1 cellular context compared by ENCODE assay signal in genomic region chr3:177351757-177352158, GRCh38.
TF ChIP-seq lines count a peak whose summit lies in the region.

No MANE protein-coding gene starts in this region.

TF ChIP-seq in GM12878, 131 proteins besides CTCF, POLR2A, EP300 and RAD21 (continued from another document and continues in another):
- TF ChIP-seq YY1 (IDR thresholded peaks at IDR 0.05; ENCODE audit: low read depth, low read length) (no peak), RB1 (IDR thresholded peaks at IDR 0.05; ENCODE audit: borderline replicate concordance) (no peak), HCFC1 (IDR thresholded peaks at IDR 0.05; ENCODE audit: low read length) (no peak), KLF5 (IDR thresholded peaks at IDR 0.05; ENCODE audit: partially characterized antibody) (no peak), ATF2 (IDR thresholded peaks at IDR 0.05; ENCODE audit: low read length) (peak; percentile 97), TCF12 (IDR thresholded peaks at IDR 0.05; ENCODE audit: low read depth, low read length) (0 out of 2 replicates have a peak, but pooled peaks have one; percentile 38), IKZF1 (conservative IDR thresholded peaks at IDR 0.05) (0 out of 2 replicates have a peak, but pooled peaks have one; percentile 21), GABPA (IDR thresholded peaks at IDR 0.05; ENCODE audit: low read depth) (peak; percentile 63), SP1 (IDR thresholded peaks at IDR 0.05; ENCODE audit: low read depth, low read length) (no peak), ZBTB33 (IDR thresholded peaks at IDR 0.05) (no peak), BCL3 (IDR thresholded peaks at IDR 0.05; ENCODE audit: borderline replicate concordance, insufficient read depth, low read depth, low read length, poor library complexity, severe bottlenecking) (peak; percentile 99), SMARCA5 (IDR thresholded peaks at IDR 0.05) (no peak), GATAD2B (conservative IDR thresholded peaks at IDR 0.05; ENCODE audit: low read depth) (peak; percentile 49; the same call in 1 of the 2 replicates), SUPT20H (IDR thresholded peaks at IDR 0.05; ENCODE audit: borderline replicate concordance, control insufficient read depth, low read depth, low read length) (no peak), SKIL (IDR thresholded peaks at IDR 0.05; ENCODE audit: low read depth, poor library complexity, severe bottlenecking) (peak; percentile 78), IKZF2 (IDR thresholded peaks at IDR 0.05) (peak in 1 of 2 experiments; percentile 45; a peak in 1 of 4 replicates), PAX5 (IDR thresholded peaks at IDR 0.05; ENCODE audit: borderline replicate concordance, low read depth, low read length) (peak; percentile 96), ATF7 (IDR thresholded peaks at IDR 0.05; ENCODE audit: low read depth) (peak; percentile 10; the same call in 1 of the 2 replicates), BHLHE40 (IDR thresholded peaks at IDR 0.05; ENCODE audit: borderline replicate concordance in 1 of 2, low read depth in 2 of 2, low read length in 1 of 2) (peak in 1 of 2 experiments; percentile 39; a peak in 1 of 4 replicates), CBX3 (IDR thresholded peaks at IDR 0.05; ENCODE audit: borderline replicate concordance, low read depth) (no peak), TCF7 (IDR thresholded peaks at IDR 0.05; ENCODE audit: borderline replicate concordance) (peak; percentile 98), POLR2AphosphoS2 (IDR thresholded peaks at IDR 0.05; ENCODE audit: low read depth, low read length) (no peak), WRNIP1 (IDR thresholded peaks at IDR 0.05; ENCODE audit: borderline replicate concordance, low read depth, low read length) (no peak), RUNX3 (IDR thresholded peaks at IDR 0.05; ENCODE audit: low read length) (peak; percentile 95), BCL11A (IDR thresholded peaks at IDR 0.05; ENCODE audit: low read depth, low read length) (peak; percentile 52; the same call in 1 of the 2 replicates), ZNF217 (IDR thresholded peaks at IDR 0.05) (peak; percentile 100), NR2C1 (IDR thresholded peaks at IDR 0.05) (no peak), POU2F2 (IDR thresholded peaks at IDR 0.05; ENCODE audit: borderline replicate concordance, low read depth, low read length) (peak; percentile 98), EED (IDR thresholded peaks at IDR 0.05; ENCODE audit: low read depth) (peak; percentile 74), NFIC (IDR thresholded peaks at IDR 0.05; ENCODE audit: low read depth, low read length) (peak; percentile 99), ETV6 (conservative IDR thresholded peaks at IDR 0.05 in 1 of 2, IDR thresholded peaks at IDR 0.05 in 1 of 2; ENCODE audit: borderline replicate concordance in 1 of 2, low read depth in 1 of 2) (peak in 1 of 2 experiments; percentile 76; a peak in 1 of 4 replicates), MYC (IDR thresholded peaks at IDR 0.05; ENCODE audit: insufficient read depth, insufficient read length, insufficient replicate concordance, low read length, severe bottlenecking) (no peak), FOXM1 (IDR thresholded peaks at IDR 0.05; ENCODE audit: low read depth, low read length) (peak; percentile 99), KAT2A (conservative IDR thresholded peaks at IDR 0.05; ENCODE audit: control insufficient read depth, low read depth, low read length) (no peak), USF1 (IDR thresholded peaks at IDR 0.05; ENCODE audit: borderline replicate concordance, extremely low read length, insufficient read depth, low read depth, low read length) (no peak), SUZ12 (IDR thresholded peaks at IDR 0.05; ENCODE audit: unreplicated experiment) (no peak), EGR1 (IDR thresholded peaks at IDR 0.05; ENCODE audit: borderline replicate concordance in 1 of 2, low read depth in 2 of 2, low read length in 2 of 2) (no peak), ASH2L (IDR thresholded peaks at IDR 0.05; ENCODE audit: borderline replicate concordance, low read depth) (no peak), RELA (IDR thresholded peaks at IDR 0.05; ENCODE audit: borderline replicate concordance, partially characterized antibody) (peak; percentile 87)
- TF ChIP-seq, protein P1, sequence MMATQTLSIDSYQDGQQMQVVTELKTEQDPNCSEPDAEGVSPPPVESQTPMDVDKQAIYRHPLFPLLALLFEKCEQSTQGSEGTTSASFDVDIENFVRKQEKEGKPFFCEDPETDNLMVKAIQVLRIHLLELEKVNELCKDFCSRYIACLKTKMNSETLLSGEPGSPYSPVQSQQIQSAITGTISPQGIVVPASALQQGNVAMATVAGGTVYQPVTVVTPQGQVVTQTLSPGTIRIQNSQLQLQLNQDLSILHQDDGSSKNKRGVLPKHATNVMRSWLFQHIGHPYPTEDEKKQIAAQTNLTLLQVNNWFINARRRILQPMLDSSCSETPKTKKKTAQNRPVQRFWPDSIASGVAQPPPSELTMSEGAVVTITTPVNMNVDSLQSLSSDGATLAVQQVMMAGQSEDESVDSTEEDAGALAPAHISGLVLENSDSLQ (IDR thresholded peaks at IDR 0.05): no peak
- TF ChIP-seq, protein P2, sequence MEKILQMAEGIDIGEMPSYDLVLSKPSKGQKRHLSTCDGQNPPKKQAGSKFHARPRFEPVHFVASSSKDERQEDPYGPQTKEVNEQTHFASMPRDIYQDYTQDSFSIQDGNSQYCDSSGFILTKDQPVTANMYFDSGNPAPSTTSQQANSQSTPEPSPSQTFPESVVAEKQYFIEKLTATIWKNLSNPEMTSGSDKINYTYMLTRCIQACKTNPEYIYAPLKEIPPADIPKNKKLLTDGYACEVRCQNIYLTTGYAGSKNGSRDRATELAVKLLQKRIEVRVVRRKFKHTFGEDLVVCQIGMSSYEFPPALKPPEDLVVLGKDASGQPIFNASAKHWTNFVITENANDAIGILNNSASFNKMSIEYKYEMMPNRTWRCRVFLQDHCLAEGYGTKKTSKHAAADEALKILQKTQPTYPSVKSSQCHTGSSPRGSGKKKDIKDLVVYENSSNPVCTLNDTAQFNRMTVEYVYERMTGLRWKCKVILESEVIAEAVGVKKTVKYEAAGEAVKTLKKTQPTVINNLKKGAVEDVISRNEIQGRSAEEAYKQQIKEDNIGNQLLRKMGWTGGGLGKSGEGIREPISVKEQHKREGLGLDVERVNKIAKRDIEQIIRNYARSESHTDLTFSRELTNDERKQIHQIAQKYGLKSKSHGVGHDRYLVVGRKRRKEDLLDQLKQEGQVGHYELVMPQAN (conservative IDR thresholded peaks at IDR 0.05): no peak
- TF ChIP-seq, protein P3, sequence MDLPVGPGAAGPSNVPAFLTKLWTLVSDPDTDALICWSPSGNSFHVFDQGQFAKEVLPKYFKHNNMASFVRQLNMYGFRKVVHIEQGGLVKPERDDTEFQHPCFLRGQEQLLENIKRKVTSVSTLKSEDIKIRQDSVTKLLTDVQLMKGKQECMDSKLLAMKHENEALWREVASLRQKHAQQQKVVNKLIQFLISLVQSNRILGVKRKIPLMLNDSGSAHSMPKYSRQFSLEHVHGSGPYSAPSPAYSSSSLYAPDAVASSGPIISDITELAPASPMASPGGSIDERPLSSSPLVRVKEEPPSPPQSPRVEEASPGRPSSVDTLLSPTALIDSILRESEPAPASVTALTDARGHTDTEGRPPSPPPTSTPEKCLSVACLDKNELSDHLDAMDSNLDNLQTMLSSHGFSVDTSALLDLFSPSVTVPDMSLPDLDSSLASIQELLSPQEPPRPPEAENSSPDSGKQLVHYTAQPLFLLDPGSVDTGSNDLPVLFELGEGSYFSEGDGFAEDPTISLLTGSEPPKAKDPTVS (IDR thresholded peaks at IDR 0.05; ENCODE audit: low read depth, low read length): no peak
- TF ChIP-seq, protein P4, sequence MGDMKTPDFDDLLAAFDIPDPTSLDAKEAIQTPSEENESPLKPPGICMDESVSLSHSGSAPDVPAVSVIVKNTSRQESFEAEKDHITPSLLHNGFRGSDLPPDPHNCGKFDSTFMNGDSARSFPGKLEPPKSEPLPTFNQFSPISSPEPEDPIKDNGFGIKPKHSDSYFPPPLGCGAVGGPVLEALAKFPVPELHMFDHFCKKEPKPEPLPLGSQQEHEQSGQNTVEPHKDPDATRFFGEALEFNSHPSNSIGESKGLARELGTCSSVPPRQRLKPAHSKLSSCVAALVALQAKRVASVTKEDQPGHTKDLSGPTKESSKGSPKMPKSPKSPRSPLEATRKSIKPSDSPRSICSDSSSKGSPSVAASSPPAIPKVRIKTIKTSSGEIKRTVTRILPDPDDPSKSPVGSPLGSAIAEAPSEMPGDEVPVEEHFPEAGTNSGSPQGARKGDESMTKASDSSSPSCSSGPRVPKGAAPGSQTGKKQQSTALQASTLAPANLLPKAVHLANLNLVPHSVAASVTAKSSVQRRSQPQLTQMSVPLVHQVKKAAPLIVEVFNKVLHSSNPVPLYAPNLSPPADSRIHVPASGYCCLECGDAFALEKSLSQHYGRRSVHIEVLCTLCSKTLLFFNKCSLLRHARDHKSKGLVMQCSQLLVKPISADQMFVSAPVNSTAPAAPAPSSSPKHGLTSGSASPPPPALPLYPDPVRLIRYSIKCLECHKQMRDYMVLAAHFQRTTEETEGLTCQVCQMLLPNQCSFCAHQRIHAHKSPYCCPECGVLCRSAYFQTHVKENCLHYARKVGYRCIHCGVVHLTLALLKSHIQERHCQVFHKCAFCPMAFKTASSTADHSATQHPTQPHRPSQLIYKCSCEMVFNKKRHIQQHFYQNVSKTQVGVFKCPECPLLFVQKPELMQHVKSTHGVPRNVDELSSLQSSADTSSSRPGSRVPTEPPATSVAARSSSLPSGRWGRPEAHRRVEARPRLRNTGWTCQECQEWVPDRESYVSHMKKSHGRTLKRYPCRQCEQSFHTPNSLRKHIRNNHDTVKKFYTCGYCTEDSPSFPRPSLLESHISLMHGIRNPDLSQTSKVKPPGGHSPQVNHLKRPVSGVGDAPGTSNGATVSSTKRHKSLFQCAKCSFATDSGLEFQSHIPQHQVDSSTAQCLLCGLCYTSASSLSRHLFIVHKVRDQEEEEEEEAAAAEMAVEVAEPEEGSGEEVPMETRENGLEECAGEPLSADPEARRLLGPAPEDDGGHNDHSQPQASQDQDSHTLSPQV (IDR thresholded peaks at IDR 0.05): no peak
- TF ChIP-seq, protein P5, sequence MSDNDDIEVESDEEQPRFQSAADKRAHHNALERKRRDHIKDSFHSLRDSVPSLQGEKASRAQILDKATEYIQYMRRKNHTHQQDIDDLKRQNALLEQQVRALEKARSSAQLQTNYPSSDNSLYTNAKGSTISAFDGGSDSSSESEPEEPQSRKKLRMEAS (IDR thresholded peaks at IDR 0.05; ENCODE audit: low read depth, low read length): no peak
